Comparison of ENCODE assay signal across 25 cellular contexts in genomic region chr5:67042586-67043133, GRCh38.
"Had no signal": no experiment of that assay in that cellular context is flagged by ENCODE, and none has a peak within 500 bp of the region (broad histone marks: within the 10 kb centered on the region; RNA-seq: fewer than 3 reads in every experiment).

No MANE protein-coding gene starts in this region.

- H3K4me3 ChIP-seq: esophagus squamous epithelium, hepatocyte, lower lobe of right lung, thyroid gland had no signal

- ATAC-seq: activated CD4-positive, CD25-positive, alpha-beta regulatory T cell treated with anti-CD3 and anti-CD28 coated beads, Interleukin-2, amount 50 U/mL, for 24 hours; lower lobe of right lung; natural killer cell; SK-N-SH treated with all-trans-retinoic acid at 6 μM for 48 hours had no signal

- H3K27ac ChIP-seq: esophagus squamous epithelium, hepatocyte, lower lobe of right lung, thyroid gland had no signal

- H2AFZ ChIP-seq: hepatocyte had no signal

- H3K9me3 ChIP-seq: esophagus squamous epithelium, lower lobe of right lung, thyroid gland had no signal

- H3K27me3 ChIP-seq: esophagus squamous epithelium, hepatocyte, thyroid gland had no signal

- H3K36me3 ChIP-seq: lower lobe of right lung, thyroid gland had no signal

- DNase-seq: activated CD4-positive, alpha-beta T cell treated with anti-CD3 and anti-CD28 coated beads, Interleukin-2, amount 50 U/mL, for 1 hour; activated CD8-positive, alpha-beta memory T cell treated with anti-CD3 and anti-CD28 coated beads, Interleukin-2, amount 50 U/mL, for 4 hours; activated effector memory CD4-positive, alpha-beta T cell treated with Interleukin-2 at 50 U/mL for 16 hours; activated naive CD4-positive, alpha-beta T cell treated with anti-CD3 and anti-CD28 coated beads, Interleukin-2, amount 50 U/mL, for 16 hours; activated T-cell treated with anti-CD3 and anti-CD28 coated beads, Interleukin-2, amount 50 U/mL, for 48 hours; aorta; dermis blood vessel endothelial cell; effector memory CD4-positive, alpha-beta T cell; esophagus squamous epithelium; kidney; lower lobe of right lung; natural killer cell; nucleus accumbens; retina; stimulated activated CD4-positive, alpha-beta T cell treated with anti-CD3 and anti-CD28 coated beads, Interleukin-12 subunit alpha, Interleukin-12 subunit beta, amount 100 ng/mL, for 4 hours; stimulated activated CD4-positive, alpha-beta T cell treated with anti-CD3 and anti-CD28 coated beads, Interleukin-1b, Interleukin-23, amount 100 ng/mL, for 48 hours; stimulated activated CD8-positive, alpha-beta memory T cell treated with anti-CD3 and anti-CD28 coated beads, Interleukin-4, amount 100 ng/mL, for 48 hours; stimulated activated naive CD4-positive, alpha-beta T cell; T-helper 1 cell; T-helper 9 cell; thyroid gland had no signal

- H3K4me2 ChIP-seq: hepatocyte had no signal

- FAIRE-seq: bronchial epithelial cell, kidney had no signal
